In genomic region chr7:27132978-27133377, GRCh38 we compare ENCODE assay signal across 1 cellular context.
TF ChIP-seq lines count a peak whose summit lies in the region.

No MANE protein-coding gene starts in this region.

TF ChIP-seq in HepG2, 621 proteins besides CTCF, POLR2A, EP300 and RAD21:
- TF ChIP-seq, protein P1, sequence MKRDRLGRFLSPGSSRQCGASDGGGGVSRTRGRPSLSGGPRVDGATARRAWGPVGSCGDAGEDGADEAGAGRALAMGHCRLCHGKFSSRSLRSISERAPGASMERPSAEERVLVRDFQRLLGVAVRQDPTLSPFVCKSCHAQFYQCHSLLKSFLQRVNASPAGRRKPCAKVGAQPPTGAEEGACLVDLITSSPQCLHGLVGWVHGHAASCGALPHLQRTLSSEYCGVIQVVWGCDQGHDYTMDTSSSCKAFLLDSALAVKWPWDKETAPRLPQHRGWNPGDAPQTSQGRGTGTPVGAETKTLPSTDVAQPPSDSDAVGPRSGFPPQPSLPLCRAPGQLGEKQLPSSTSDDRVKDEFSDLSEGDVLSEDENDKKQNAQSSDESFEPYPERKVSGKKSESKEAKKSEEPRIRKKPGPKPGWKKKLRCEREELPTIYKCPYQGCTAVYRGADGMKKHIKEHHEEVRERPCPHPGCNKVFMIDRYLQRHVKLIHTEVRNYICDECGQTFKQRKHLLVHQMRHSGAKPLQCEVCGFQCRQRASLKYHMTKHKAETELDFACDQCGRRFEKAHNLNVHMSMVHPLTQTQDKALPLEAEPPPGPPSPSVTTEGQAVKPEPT (CRISPR knock-in tag; IDR thresholded peaks at IDR 0.05; ENCODE audit: low read depth), result no peak
- TF ChIP-seq ZBTB25 (CRISPR knock-in tag; IDR thresholded peaks at IDR 0.05), result no peak
- TF ChIP-seq, protein P2, sequence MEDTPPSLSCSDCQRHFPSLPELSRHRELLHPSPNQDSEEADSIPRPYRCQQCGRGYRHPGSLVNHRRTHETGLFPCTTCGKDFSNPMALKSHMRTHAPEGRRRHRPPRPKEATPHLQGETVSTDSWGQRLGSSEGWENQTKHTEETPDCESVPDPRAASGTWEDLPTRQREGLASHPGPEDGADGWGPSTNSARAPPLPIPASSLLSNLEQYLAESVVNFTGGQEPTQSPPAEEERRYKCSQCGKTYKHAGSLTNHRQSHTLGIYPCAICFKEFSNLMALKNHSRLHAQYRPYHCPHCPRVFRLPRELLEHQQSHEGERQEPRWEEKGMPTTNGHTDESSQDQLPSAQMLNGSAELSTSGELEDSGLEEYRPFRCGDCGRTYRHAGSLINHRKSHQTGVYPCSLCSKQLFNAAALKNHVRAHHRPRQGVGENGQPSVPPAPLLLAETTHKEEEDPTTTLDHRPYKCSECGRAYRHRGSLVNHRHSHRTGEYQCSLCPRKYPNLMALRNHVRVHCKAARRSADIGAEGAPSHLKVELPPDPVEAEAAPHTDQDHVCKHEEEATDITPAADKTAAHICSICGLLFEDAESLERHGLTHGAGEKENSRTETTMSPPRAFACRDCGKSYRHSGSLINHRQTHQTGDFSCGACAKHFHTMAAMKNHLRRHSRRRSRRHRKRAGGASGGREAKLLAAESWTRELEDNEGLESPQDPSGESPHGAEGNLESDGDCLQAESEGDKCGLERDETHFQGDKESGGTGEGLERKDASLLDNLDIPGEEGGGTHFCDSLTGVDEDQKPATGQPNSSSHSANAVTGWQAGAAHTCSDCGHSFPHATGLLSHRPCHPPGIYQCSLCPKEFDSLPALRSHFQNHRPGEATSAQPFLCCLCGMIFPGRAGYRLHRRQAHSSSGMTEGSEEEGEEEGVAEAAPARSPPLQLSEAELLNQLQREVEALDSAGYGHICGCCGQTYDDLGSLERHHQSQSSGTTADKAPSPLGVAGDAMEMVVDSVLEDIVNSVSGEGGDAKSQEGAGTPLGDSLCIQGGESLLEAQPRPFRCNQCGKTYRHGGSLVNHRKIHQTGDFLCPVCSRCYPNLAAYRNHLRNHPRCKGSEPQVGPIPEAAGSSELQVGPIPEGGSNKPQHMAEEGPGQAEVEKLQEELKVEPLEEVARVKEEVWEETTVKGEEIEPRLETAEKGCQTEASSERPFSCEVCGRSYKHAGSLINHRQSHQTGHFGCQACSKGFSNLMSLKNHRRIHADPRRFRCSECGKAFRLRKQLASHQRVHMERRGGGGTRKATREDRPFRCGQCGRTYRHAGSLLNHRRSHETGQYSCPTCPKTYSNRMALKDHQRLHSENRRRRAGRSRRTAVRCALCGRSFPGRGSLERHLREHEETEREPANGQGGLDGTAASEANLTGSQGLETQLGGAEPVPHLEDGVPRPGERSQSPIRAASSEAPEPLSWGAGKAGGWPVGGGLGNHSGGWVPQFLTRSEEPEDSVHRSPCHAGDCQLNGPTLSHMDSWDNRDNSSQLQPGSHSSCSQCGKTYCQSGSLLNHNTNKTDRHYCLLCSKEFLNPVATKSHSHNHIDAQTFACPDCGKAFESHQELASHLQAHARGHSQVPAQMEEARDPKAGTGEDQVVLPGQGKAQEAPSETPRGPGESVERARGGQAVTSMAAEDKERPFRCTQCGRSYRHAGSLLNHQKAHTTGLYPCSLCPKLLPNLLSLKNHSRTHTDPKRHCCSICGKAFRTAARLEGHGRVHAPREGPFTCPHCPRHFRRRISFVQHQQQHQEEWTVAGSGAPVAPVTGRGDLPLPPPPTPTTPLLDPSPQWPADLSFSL (CRISPR knock-in tag; IDR thresholded peaks at IDR 0.05), result no peak
- no peak for TF ChIP-seq ZNF674 (CRISPR knock-in tag; IDR thresholded peaks at IDR 0.05; ENCODE audit: low read depth)
- no peak for TF ChIP-seq ARHGAP35 (CRISPR knock-in tag; IDR thresholded peaks at IDR 0.05; ENCODE audit: borderline replicate concordance)
- TF ChIP-seq TBL1XR1 (IDR thresholded peaks at IDR 0.05; ENCODE audit: borderline replicate concordance, low read length, partially characterized antibody), result no peak
- no peak for TF ChIP-seq TOPORS (CRISPR knock-in tag; IDR thresholded peaks at IDR 0.05)
- TF ChIP-seq, protein P3, sequence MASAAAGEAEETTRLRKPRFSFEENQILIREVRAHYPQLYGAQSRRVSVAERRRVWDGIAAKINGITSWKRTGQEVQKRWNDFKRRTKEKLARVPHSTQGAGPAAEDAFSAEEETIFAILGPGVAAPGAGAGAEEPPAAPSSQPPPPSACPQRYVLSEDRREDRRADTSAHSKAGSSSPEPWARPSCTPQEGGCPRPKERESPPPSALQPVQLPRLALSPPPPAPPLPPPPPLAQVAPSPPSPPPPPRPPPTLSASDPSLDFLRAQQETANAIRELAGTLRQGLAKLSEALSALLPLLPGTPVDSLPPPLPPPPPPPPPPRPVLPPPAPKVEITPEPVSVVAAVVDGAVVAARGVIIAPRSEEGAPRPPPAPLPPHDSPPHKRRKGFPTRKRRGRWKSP (CRISPR knock-in tag; IDR thresholded peaks at IDR 0.05), result 0 out of 2 replicates have a peak, but pooled peaks have one; percentile 0
